Comparison of ENCODE assay signal across 8 cellular contexts in the genomic region with DNA sequence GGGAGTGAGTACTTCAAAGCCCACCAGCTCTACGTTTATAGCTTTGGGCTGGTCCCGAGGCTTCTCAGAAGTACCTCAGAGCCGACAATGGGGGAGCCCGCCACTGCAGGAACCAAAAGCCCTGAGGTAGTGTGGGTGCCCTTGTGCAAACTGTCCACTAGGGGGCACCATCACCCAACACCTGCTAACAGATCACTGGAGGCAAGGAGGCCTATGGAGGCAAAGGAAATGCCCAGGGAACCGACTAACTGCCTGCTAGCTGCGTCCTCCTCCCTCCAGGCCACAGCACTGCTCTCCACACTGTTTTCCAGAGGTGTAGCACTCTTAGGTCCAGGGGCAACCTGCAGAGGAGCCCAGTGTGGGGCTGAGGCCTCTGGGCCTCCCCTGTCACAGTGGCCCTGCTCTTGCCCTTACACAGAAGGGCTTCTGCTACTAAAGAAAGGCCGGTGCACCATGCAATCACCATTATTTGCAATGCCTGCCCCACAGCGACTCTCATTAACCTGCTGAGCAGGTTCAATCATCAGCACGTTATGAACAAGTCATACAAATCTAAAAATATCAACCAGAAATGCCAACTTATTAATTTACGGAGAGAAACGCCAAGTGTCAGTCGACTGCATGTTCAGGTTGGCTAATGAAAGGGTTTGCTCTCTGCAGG.
DNase-seq lines count a peak whose midpoint lies in the region; ATAC-seq lines count a peak whose summit lies in the region.

No MANE protein-coding gene starts in this region.

- peak; percentile 88 for ATAC-seq in GM19025 (IDR thresholded peaks at IDR 0.05; ENCODE audit: low read depth, unreplicated experiment)
- ATAC-seq in HG03159 (IDR thresholded peaks at IDR 0.05; ENCODE audit: unreplicated experiment): peak; percentile 96
- ATAC-seq in central memory CD8-positive, alpha-beta T cell (replicated peaks; ENCODE audit: extremely low read depth, poor library complexity, severe bottlenecking): peak; percentile 66
- peak; percentile 92 for ATAC-seq in left lobe of liver

- no peaks in the 10 kb centered on the region for H3K36me3 Mint-ChIP-seq in central memory CD8-positive, alpha-beta T cell (ENCODE audit: insufficient read depth)

- no peaks in the 10 kb centered on the region for H3K27me3 Mint-ChIP-seq in central memory CD8-positive, alpha-beta T cell

- no peak overlapping the region for H3K4me3 Mint-ChIP-seq in central memory CD8-positive, alpha-beta T cell

- H3K9me3 Mint-ChIP-seq in central memory CD8-positive, alpha-beta T cell: no peaks in the 10 kb centered on the region

- peaks cover 9% of the 10 kb centered on the region for H3K4me1 Mint-ChIP-seq in central memory CD8-positive, alpha-beta T cell

- peak overlapping the region; percentile 22 for H3K27ac Mint-ChIP-seq in central memory CD8-positive, alpha-beta T cell (ENCODE audit: low read depth)

- DNase-seq in Ammon's horn (ENCODE audit: low spot score) (peak; percentile 76), NCI-H226 (peak; percentile 58), left lobe of liver (ENCODE audit: low spot score) (peak; percentile 56)
- DNase-seq in activated CD4-positive, CD25-positive, alpha-beta regulatory T cell (lab: John Stamatoyannopoulos, UW): peak; percentile 20 to 54 (median 41)
- DNase-seq in central memory CD8-positive, alpha-beta T cell (ENCODE audit: low spot score in 2 of 2): peak in 1 of 2 donors; percentile 27
- peak; percentile 79 for DNase-seq in stimulated activated CD4-positive, alpha-beta T cell treated with anti-CD3 and anti-CD28 coated beads, Interleukin-4, amount 100 ng/mL, for 24 hours
